In genomic region chr1:223844962-223845809, GRCh38 we compare ENCODE assay signal across 8 cellular contexts. TPM values are rescaled to one million over a fixed set of nuclear protein-coding genes. Genes with fewer than 3 reads are reported as not detected.
DNase-seq lines count a peak whose midpoint lies in the region; ATAC-seq lines count a peak whose summit lies in the region.

No MANE protein-coding gene starts in this region.

- no peaks in the 10 kb centered on the region for H3K27me3 Mint-ChIP-seq in stimulated activated naive B cell treated with anti-CD40 and anti-IgM and Interleukin-4, amounts not matched to agents 10 μg/mL and 1 μg/mL and 100 μg/mL, for 72 hours

- DNase-seq in NCI-H748 (lab: John Stamatoyannopoulos, UW; ENCODE audit: unreplicated experiment) (peak; percentile 69), NCI-H748 treated with DMSO at 0.1 percent for 48 hours (lab: John Stamatoyannopoulos, UW) (no peak), NCI-H526 treated with DMSO at 0.1 percent for 48 hours (lab: John Stamatoyannopoulos, UW) (peak; percentile 22), activated T-cell treated with anti-CD3 and anti-CD28 coated beads for 1 hour (ENCODE audit: low read depth) (peak; percentile 36), epithelial cell of prostate (ENCODE audit: low read depth, low spot score) (no peak), myocyte (ENCODE audit: low read depth) (peak; percentile 80)
- DNase-seq in stimulated activated naive B cell treated with anti-CD40 and anti-IgM and Interleukin-4, amounts not matched to agents 10 μg/mL and 1 μg/mL and 100 μg/mL, for 72 hours, result peak; percentile 53

- ATAC-seq in HG02981 (IDR thresholded peaks at IDR 0.05; ENCODE audit: unreplicated experiment), result peak; percentile 29
- peak; percentile 46 to 48 for ATAC-seq in stimulated activated naive B cell treated with anti-CD40 and anti-IgM and Interleukin-4, amounts not matched to agents 10 μg/mL and 1 μg/mL and 100 μg/mL, for 72 hours (replicated peaks)

- peak overlapping the region; percentile 98 for H3K27ac Mint-ChIP-seq in stimulated activated naive B cell treated with anti-CD40 and anti-IgM and Interleukin-4, amounts not matched to agents 10 μg/mL and 1 μg/mL and 100 μg/mL, for 72 hours

- H3K9me3 Mint-ChIP-seq in stimulated activated naive B cell treated with anti-CD40 and anti-IgM and Interleukin-4, amounts not matched to agents 10 μg/mL and 1 μg/mL and 100 μg/mL, for 72 hours, result no peaks in the 10 kb centered on the region

- peaks cover 32 to 45% of the 10 kb centered on the region in 2 donors for H3K4me1 Mint-ChIP-seq in stimulated activated naive B cell treated with anti-CD40 and anti-IgM and Interleukin-4, amounts not matched to agents 10 μg/mL and 1 μg/mL and 100 μg/mL, for 72 hours

- peak overlapping the region; percentile 94 to 96 for H3K4me3 Mint-ChIP-seq in stimulated activated naive B cell treated with anti-CD40 and anti-IgM and Interleukin-4, amounts not matched to agents 10 μg/mL and 1 μg/mL and 100 μg/mL, for 72 hours

- H3K27ac ChIP-seq in epithelial cell of prostate, result peak overlapping the region; percentile 93

- peaks cover 5 to 7% of the 10 kb centered on the region in 2 donors for H3K36me3 Mint-ChIP-seq in stimulated activated naive B cell treated with anti-CD40 and anti-IgM and Interleukin-4, amounts not matched to agents 10 μg/mL and 1 μg/mL and 100 μg/mL, for 72 hours

RNA-seq across cellular contexts. Expression of gene TP53BP2, which starts 0.6 kb away (rescaled TPM):
- 44.4 and 54.3 TPM in 2 replicates for total RNA-seq in myocyte
- polyA plus RNA-seq in myocyte (2012), result 13.6 TPM

Comparison
In these comparisons a context has a peak if more than half of its experiments do, and no peak if none do; other contexts are left out.
1. DNase-seq: peak in NCI-H748 (single experiment), NCI-H526 treated with DMSO at 0.1 percent for 48 hours (single experiment), activated T-cell treated with anti-CD3 and anti-CD28 coated beads for 1 hour (single experiment), myocyte (single experiment) and stimulated activated naive B cell treated with anti-CD40 and anti-IgM and Interleukin-4, amounts not matched to agents 10 μg/mL and 1 μg/mL and 100 μg/mL, for 72 hours (single experiment); none in NCI-H748 treated with DMSO at 0.1 percent for 48 hours (single experiment) and epithelial cell of prostate (single experiment).